ENCODE assay signal across 1 cellular context in the genomic region with DNA sequence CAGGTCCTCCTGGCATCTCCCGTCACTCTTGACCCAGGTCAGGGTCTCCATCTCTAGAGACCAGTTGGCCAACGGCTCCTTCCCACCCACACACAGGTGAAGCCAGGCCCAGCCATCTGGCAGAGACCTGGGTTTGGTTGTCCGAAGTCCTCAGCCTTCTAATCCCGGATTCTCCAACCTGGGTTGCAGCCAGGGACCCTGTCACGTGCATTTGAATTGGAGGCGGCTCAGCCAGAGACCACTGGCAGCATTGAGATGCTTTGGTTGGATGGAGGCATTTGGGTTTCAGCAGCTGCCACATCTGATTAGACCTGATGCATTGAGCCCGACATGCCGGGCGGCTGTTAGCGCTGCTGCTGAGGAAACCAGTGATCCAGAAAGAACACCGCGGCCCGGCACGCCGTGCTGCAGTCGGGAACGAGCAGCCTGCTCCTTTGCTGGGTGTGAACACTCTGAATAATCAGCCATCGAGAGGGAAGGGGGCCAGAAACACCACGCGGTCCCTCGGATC.
TF ChIP-seq lines count a peak whose summit lies in the region.

No MANE protein-coding gene starts in this region.

TF ChIP-seq in SK-N-SH treated with all-trans-retinoic acid at 6 μM for 48 hours, 23 proteins besides CTCF, POLR2A, EP300 and RAD21 (continued from another document):
- TF ChIP-seq RARB (CRISPR knock-in tag; IDR thresholded peaks at IDR 0.05): no peak
- no peak for TF ChIP-seq TCF4 (CRISPR knock-in tag; IDR thresholded peaks at IDR 0.05; ENCODE audit: borderline replicate concordance)
- TF ChIP-seq ARNTL (CRISPR knock-in tag; IDR thresholded peaks at IDR 0.05; ENCODE audit: borderline replicate concordance, low read depth): no peak
